23 cellular contexts compared by ENCODE assay signal in the genomic region with DNA sequence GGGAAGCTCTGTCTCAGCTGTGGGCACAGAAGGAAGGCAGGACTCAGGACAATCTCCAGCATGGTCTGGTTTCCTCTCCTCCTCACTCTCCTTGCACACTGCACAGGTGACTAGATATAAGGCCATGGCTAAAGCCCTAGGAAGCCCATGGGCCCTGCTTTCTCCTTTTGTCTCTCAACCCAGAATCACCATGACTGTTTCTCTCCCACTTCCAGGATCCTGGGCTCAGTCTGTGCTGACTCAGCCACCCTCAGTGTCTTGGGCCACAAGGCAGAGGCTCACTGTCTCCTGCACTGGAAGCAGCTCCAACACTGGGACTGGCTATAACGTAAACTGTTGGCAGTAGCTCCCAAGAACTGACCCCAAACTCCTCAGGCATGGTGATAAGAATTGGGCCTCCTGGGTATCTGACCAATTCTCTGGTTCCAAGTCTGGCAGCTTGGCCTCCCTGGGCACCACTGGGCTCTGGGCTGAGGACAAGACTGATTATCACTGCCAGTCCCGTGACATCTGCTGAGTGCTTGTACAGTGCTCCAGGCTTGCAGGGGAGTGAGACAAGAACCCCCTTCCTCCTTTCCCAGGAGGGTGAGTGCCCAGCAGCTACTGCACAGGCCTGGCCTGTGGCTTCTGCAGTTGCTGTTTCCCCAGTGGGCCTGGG.
DNase-seq lines count a peak whose midpoint lies in the region; ATAC-seq and TF ChIP-seq lines count a peak whose summit lies in the region.
"Had no signal": no experiment of that assay in that cellular context is flagged by ENCODE, and none has a peak within 500 bp of the region (broad histone marks: within the 10 kb centered on the region; RNA-seq: fewer than 3 reads in every experiment).

No MANE protein-coding gene starts in this region.

- H3K4me3 ChIP-seq in fibroblast of the aortic adventitia (ENCODE audit: low read depth, low read length): no peak overlapping the region
- H3K4me3 ChIP-seq: pancreas, thoracic aorta had no signal

- POLR2A ChIA-PET in activated CD8-positive, alpha-beta T cell treated with anti-CD3 and anti-CD28 coated beads for 36 hours (lab: Charles Lee): no interaction called here

- H3K27me3 Mint-ChIP-seq in CD14-positive monocyte (ENCODE audit: low read depth in 3 of 3): peaks cover 1 to 18% (median 15%) of the 10 kb centered on the region in 3 donors
- peaks cover 20% of the 10 kb centered on the region for H3K27me3 Mint-ChIP-seq in activated CD8-positive, alpha-beta T cell treated with anti-CD3 and anti-CD28 coated beads for 36 hours
- H3K27me3 Mint-ChIP-seq: stimulated activated naive B cell treated with anti-CD40 and anti-IgM and Interleukin-4, amounts not matched to agents 10 μg/mL and 1 μg/mL and 100 μg/mL, for 72 hours had no signal

- peaks cover 27% of the 10 kb centered on the region for H3K4me1 Mint-ChIP-seq in CD14-positive monocyte
- H3K4me1 Mint-ChIP-seq in activated CD8-positive, alpha-beta T cell treated with anti-CD3 and anti-CD28 coated beads for 36 hours (ENCODE audit: low read depth): no peaks in the 10 kb centered on the region
- H3K4me1 Mint-ChIP-seq: immature natural killer cell had no signal

- intact Hi-C loops in CD14-positive monocyte (cut with micrococcal nuclease): no loop called here
- intact Hi-C loops in activated CD8-positive, alpha-beta T cell treated with anti-CD3 and anti-CD28 coated beads for 36 hours (cut with micrococcal nuclease): no loop called here

- no peaks in the 10 kb centered on the region for H3K9me3 Mint-ChIP-seq in CD14-positive monocyte
- H3K9me3 Mint-ChIP-seq in activated CD8-positive, alpha-beta T cell treated with anti-CD3 and anti-CD28 coated beads for 36 hours: no peaks in the 10 kb centered on the region
- H3K9me3 Mint-ChIP-seq: activated naive CD4-positive, alpha-beta T cell treated with anti-CD3 and anti-CD28 coated beads for 36 hours; activated T-cell treated with anti-CD3 and anti-CD28 coated beads, Interleukin-2, amount 50 U/mL, for 4 hours; CD8-positive, alpha-beta T cell; immature natural killer cell; stimulated activated naive B cell treated with anti-CD40 and anti-IgM and Interleukin-4, amounts not matched to agents 10 μg/mL and 1 μg/mL and 100 μg/mL, for 72 hours had no signal

- no peak for TF ChIP-seq CTCF in CD14-positive monocyte (IDR thresholded peaks at IDR 0.05)
- TF ChIP-seq CTCF in fibroblast of the aortic adventitia (IDR thresholded peaks at IDR 0.05; ENCODE audit: insufficient read depth, low read length): no peak
- TF ChIP-seq CTCF in omental fat pad (IDR thresholded peaks at IDR 0.05): no peak
- TF ChIP-seq CTCF in activated CD8-positive, alpha-beta T cell treated with anti-CD3 and anti-CD28 coated beads for 36 hours (IDR thresholded peaks at IDR 0.05): no peak

- CTCF ChIA-PET in activated CD8-positive, alpha-beta T cell treated with anti-CD3 and anti-CD28 coated beads for 36 hours (lab: Charles Lee): interaction anchor here (1.4 kb wide), 1 partner anchor 121 kb away, joined by 3 read pairs; no protein-coding TSS in a partner anchor

- peak; percentile 56 for ATAC-seq in omental fat pad (ENCODE audit: low FRiP score)
- no peak for ATAC-seq in activated CD8-positive, alpha-beta T cell treated with anti-CD3 and anti-CD28 coated beads for 36 hours
- ATAC-seq in HG02970 (IDR thresholded peaks at IDR 0.05; ENCODE audit: low FRiP score, unreplicated experiment): no peak
- no peak for ATAC-seq in HG02642 (IDR thresholded peaks at IDR 0.05; ENCODE audit: poor library complexity, unreplicated experiment)
- ATAC-seq: activated T-cell treated with anti-CD3 and anti-CD28 coated beads, Interleukin-2, amount 50 U/mL, for 4 hours; CD8-positive, alpha-beta T cell; stimulated activated naive B cell treated with anti-CD40 and anti-IgM and Interleukin-4, amounts not matched to agents 10 μg/mL and 1 μg/mL and 100 μg/mL, for 72 hours; T-helper 17 cell had no signal

- H3K4me3 Mint-ChIP-seq in CD14-positive monocyte: no peak overlapping the region
- no peak overlapping the region for H3K4me3 Mint-ChIP-seq in activated CD8-positive, alpha-beta T cell treated with anti-CD3 and anti-CD28 coated beads for 36 hours
- H3K4me3 Mint-ChIP-seq: activated naive CD4-positive, alpha-beta T cell treated with anti-CD3 and anti-CD28 coated beads for 36 hours; activated T-cell treated with anti-CD3 and anti-CD28 coated beads, Interleukin-2, amount 50 U/mL, for 4 hours; CD8-positive, alpha-beta T cell; immature natural killer cell; stimulated activated naive B cell treated with anti-CD40 and anti-IgM and Interleukin-4, amounts not matched to agents 10 μg/mL and 1 μg/mL and 100 μg/mL, for 72 hours; T-helper 17 cell had no signal

- H3K36me3 Mint-ChIP-seq in CD14-positive monocyte: no peaks in the 10 kb centered on the region
- no peaks in the 10 kb centered on the region for H3K36me3 Mint-ChIP-seq in activated CD8-positive, alpha-beta T cell treated with anti-CD3 and anti-CD28 coated beads for 36 hours (ENCODE audit: low read depth)
- H3K36me3 Mint-ChIP-seq: CD8-positive, alpha-beta T cell; immature natural killer cell had no signal

- peak overlapping the region; percentile 29 to 86 (median 78) for H3K27ac Mint-ChIP-seq in CD14-positive monocyte
- no peak overlapping the region for H3K27ac Mint-ChIP-seq in activated CD8-positive, alpha-beta T cell treated with anti-CD3 and anti-CD28 coated beads for 36 hours
- H3K27ac Mint-ChIP-seq: activated naive CD4-positive, alpha-beta T cell treated with anti-CD3 and anti-CD28 coated beads for 36 hours; CD8-positive, alpha-beta T cell; immature natural killer cell; stimulated activated naive B cell treated with anti-CD40 and anti-IgM and Interleukin-4, amounts not matched to agents 10 μg/mL and 1 μg/mL and 100 μg/mL, for 72 hours had no signal

- DNase-seq in CD14-positive monocyte (ENCODE audit: low spot score): no peak
- DNase-seq in M059J (ENCODE audit: low read depth): peak; percentile 13
- DNase-seq in fibroblast of the aortic adventitia (ENCODE audit: low read depth): peak; percentile 16
- DNase-seq in omental fat pad (ENCODE audit: low spot score): no peak
- DNase-seq in activated CD8-positive, alpha-beta T cell treated with anti-CD3 and anti-CD28 coated beads for 36 hours: no peak
- DNase-seq in activated T-cell treated with anti-CD3 and anti-CD28 coated beads, Interleukin-2, amount 50 U/mL, for 1 hour: no peak
- DNase-seq: activated CD4-positive, alpha-beta T cell treated with anti-CD3 and anti-CD28 coated beads, Interleukin-2, amount 50 U/mL, for 48 hours; activated naive CD4-positive, alpha-beta T cell treated with anti-CD3 and anti-CD28 coated beads for 36 hours; activated T-cell treated with anti-CD3 and anti-CD28 coated beads, Interleukin-2, amount 50 U/mL, for 4 hours; amygdala; CD8-positive, alpha-beta T cell; effector CD4-positive, alpha-beta T cell; immature natural killer cell; Karpas-422; NCI-H1048; NCI-H2029 treated with DMSO at 0.1 percent for 48 hours; pancreas; stimulated activated CD4-positive, alpha-beta T cell treated with anti-CD3 and anti-CD28 coated beads, Interleukin-1b, Interleukin-23, amount 100 ng/mL, for 48 hours; stimulated activated naive B cell treated with anti-CD40 and anti-IgM and Interleukin-4, amounts not matched to agents 10 μg/mL and 1 μg/mL and 100 μg/mL, for 72 hours; T-helper 17 cell had no signal

Comparison
In these comparisons a context has a peak if more than half of its experiments do, and no peak if none do; other contexts are left out.
1. DNase-seq: peak in M059J (single experiment) and fibroblast of the aortic adventitia (single experiment); none in CD14-positive monocyte (single experiment), omental fat pad (single experiment), activated CD8-positive, alpha-beta T cell treated with anti-CD3 and anti-CD28 coated beads for 36 hours (single experiment) and activated T-cell treated with anti-CD3 and anti-CD28 coated beads, Interleukin-2, amount 50 U/mL, for 1 hour (single experiment).